Comparison of ENCODE assay signal across 8 cellular contexts in the genomic region with DNA sequence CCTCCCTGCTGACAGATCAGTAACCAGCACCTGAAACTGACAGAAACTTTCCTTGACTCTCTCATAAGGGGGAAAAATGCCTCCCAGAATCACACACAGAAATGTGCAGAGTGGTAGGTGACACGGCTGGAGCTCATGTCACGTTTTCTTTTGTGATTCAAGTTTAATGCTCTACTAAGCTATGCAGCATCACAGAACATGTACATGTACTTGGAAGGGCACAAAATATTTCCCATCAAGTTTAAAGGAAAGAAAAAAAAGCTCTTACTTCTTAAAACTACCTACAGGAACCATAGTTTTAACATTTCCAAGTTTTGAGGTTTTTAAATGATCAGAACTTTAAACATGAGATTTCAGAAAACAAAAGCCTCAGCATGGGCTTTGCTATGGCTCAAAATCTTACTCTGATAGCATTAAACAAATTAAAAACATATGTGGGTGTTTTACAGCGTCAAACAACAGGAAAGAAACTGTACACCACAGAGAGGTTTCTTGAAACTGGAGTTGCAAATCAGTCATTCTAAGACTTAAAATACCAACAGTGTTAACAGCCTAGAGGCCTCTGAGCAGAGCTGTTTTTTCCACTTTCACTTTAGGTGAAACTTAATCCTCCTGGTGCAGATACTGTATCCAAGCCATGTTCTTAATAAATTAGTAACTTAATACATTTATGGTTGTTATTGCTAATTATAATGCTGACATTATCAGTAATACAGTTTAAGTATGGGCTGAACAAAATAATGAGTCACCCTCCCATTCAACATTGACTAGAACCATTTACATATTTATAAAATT. TPM values are rescaled to one million over a fixed set of nuclear protein-coding genes. Genes with fewer than 3 reads are reported as not detected.
DNase-seq lines count a peak whose midpoint lies in the region; ATAC-seq and TF ChIP-seq lines count a peak whose summit lies in the region.

No MANE protein-coding gene starts in this region.

- CTCF ChIA-PET in mammary epithelial cell (lab: Charles Lee; ENCODE audit: low non-redundant PET): no interaction called here
- CTCF ChIA-PET in naive thymus-derived CD4-positive, alpha-beta T cell (lab: Charles Lee): interaction anchor here (0.8 to 1.7 kb wide), 3 partner anchors 21 to 110 kb away, joined by 3 to 4 read pairs (median 4); no protein-coding TSS in a partner anchor

- DNase-seq in GM12864 (ENCODE audit: low read depth) (peak; percentile 81), mammary epithelial cell (peak; percentile 67), NCI-H2081 treated with DMSO at 0.1 percent for 48 hours (lab: John Stamatoyannopoulos, UW) (no peak), cerebellar cortex (ENCODE audit: low spot score) (no peak), SKM-1 (lab: John Stamatoyannopoulos, UW; ENCODE audit: unreplicated experiment) (no peak)
- DNase-seq in naive thymus-derived CD4-positive, alpha-beta T cell: peak in 7 of 9 donors; percentile 48 to 79 (median 68)

- peaks cover 56% of the 10 kb centered on the region for H3K4me1 ChIP-seq in mammary epithelial cell (ENCODE audit: insufficient read depth, low read length)
- peaks cover 96% of the 10 kb centered on the region in 2 donors for H3K4me1 ChIP-seq in naive thymus-derived CD4-positive, alpha-beta T cell (ENCODE audit: control insufficient read depth in 2 of 2, insufficient read depth in 2 of 2, low read length in 2 of 2)

- dilution Hi-C loops in mammary epithelial cell (cut with HindIII; ENCODE audit: low sequenced_read_pairs): no loop called here

- peak overlapping the region; percentile 71 for H3K4me2 ChIP-seq in mammary epithelial cell (ENCODE audit: insufficient read depth, low read depth, low read length)

- no peaks in the 10 kb centered on the region for H3K36me3 Mint-ChIP-seq in IgD-negative memory B cell
- peaks cover 11 to 69% (median 18%) of the 10 kb centered on the region in 5 donors for H3K36me3 Mint-ChIP-seq in naive thymus-derived CD4-positive, alpha-beta T cell

- H3K9me3 ChIP-seq in mammary epithelial cell (replicated peaks; ENCODE audit: insufficient read depth, low read length): no peaks in the 10 kb centered on the region
- H3K9me3 ChIP-seq in naive thymus-derived CD4-positive, alpha-beta T cell (ENCODE audit: control insufficient read depth in 2 of 3, low read length in 3 of 3): no peaks in the 10 kb centered on the region

- no peaks in the 10 kb centered on the region for H3K9me3 Mint-ChIP-seq in IgD-negative memory B cell
- peaks cover 0 to 6% (median 0%) of the 10 kb centered on the region in 11 donors for H3K9me3 Mint-ChIP-seq in naive thymus-derived CD4-positive, alpha-beta T cell

- peaks cover 65 to 67% (median 65%) of the 10 kb centered on the region in 3 donors for H3K4me1 Mint-ChIP-seq in IgD-negative memory B cell
- H3K4me1 Mint-ChIP-seq in naive thymus-derived CD4-positive, alpha-beta T cell: peaks cover 75 to 100% (median 98%) of the 10 kb centered on the region in 7 donors

- peak overlapping the region; percentile 97 for H3K27ac ChIP-seq in mammary epithelial cell (ENCODE audit: insufficient read depth, low read depth, low read length)
- H3K27ac ChIP-seq in naive thymus-derived CD4-positive, alpha-beta T cell (ENCODE audit: low read depth, low read length): peak overlapping the region; percentile 73

- intact Hi-C loops in mammary epithelial cell (cut with micrococcal nuclease): no loop called here
- intact Hi-C loops in naive thymus-derived CD4-positive, alpha-beta T cell (cut with micrococcal nuclease): loop anchor here (1.0 to 10.0 kb wide), 9 partner anchors 22 to 610 kb away; no protein-coding TSS in a partner anchor

- peak overlapping the region; percentile 91 to 95 (median 94) for H3K27ac Mint-ChIP-seq in IgD-negative memory B cell
- H3K27ac Mint-ChIP-seq in naive thymus-derived CD4-positive, alpha-beta T cell: peak overlapping the region; percentile 94 to 99 (median 98)

- TF ChIP-seq CTCF in GM12864 (IDR thresholded peaks at IDR 0.05; ENCODE audit: low read depth, low read length, missing control alignments): no peak
- no peak for TF ChIP-seq CTCF in mammary epithelial cell (conservative IDR thresholded peaks at IDR 0.05 in 1 of 2, IDR thresholded peaks at IDR 0.05 in 1 of 2; ENCODE audit: extremely low read depth in 1 of 2, insufficient read depth in 1 of 2, low read depth in 1 of 2, low read length in 2 of 2)

- WGBS in mammary epithelial cell (ENCODE audit: low coverage, missing lambda C conversion rate): 11% methylated on average over 3 of the region's 3 CpGs

- in situ Hi-C loops in mammary epithelial cell (cut with MboI; ENCODE audit: low sequenced_read_pairs in 2 of 2): no loop called here

- no peaks in the 10 kb centered on the region for H3K27me3 Mint-ChIP-seq in IgD-negative memory B cell
- H3K27me3 Mint-ChIP-seq in naive thymus-derived CD4-positive, alpha-beta T cell: no peaks in the 10 kb centered on the region

- peaks cover 1% of the 10 kb centered on the region for H3K36me3 ChIP-seq in mammary epithelial cell (ENCODE audit: insufficient read depth, low read length)
- H3K36me3 ChIP-seq in naive thymus-derived CD4-positive, alpha-beta T cell (ENCODE audit: control insufficient read depth in 2 of 3, insufficient read depth in 3 of 3, low read length in 3 of 3): peaks cover 0 to 9% (median 0%) of the 10 kb centered on the region in 3 experiments

- no peak overlapping the region for H2AFZ ChIP-seq in mammary epithelial cell (ENCODE audit: low read depth, low read length)

- POLR2A ChIA-PET in naive thymus-derived CD4-positive, alpha-beta T cell (lab: Charles Lee): interaction anchor here (0.6 to 5.6 kb wide), 11 partner anchors 16 to 1876 kb away, joined by 3 to 35 read pairs (median 5); a partner anchor contains a TSS

- no TSS peak for BruUV-seq in mammary epithelial cell (replicated peaks; lab: Mats Ljungman, UMichigan)

- H3K4me3 ChIP-seq in GM12864 (ENCODE audit: low read depth, low read length): no peak overlapping the region; the same call in 1 of the 2 replicates
- peak overlapping the region in 2 of 3 experiments; percentile 1 to 26 for H3K4me3 ChIP-seq in mammary epithelial cell (replicated peaks in 1 of 3; ENCODE audit: insufficient read depth in 1 of 3, low read depth in 2 of 3, low read length in 3 of 3)
- H3K4me3 ChIP-seq in naive thymus-derived CD4-positive, alpha-beta T cell (ENCODE audit: low read length): peak overlapping the region; percentile 45

- H4K20me1 ChIP-seq in mammary epithelial cell (ENCODE audit: insufficient read depth, low read length): no peaks in the 10 kb centered on the region

- H3K27me3 ChIP-seq in mammary epithelial cell (ENCODE audit: insufficient read depth, low read length): no peaks in the 10 kb centered on the region
- no peaks in the 10 kb centered on the region for H3K27me3 ChIP-seq in naive thymus-derived CD4-positive, alpha-beta T cell (ENCODE audit: control insufficient read depth in 2 of 2, insufficient read depth in 2 of 2, low read length in 2 of 2)

- peak overlapping the region; percentile 75 to 94 (median 87) for H3K4me3 Mint-ChIP-seq in IgD-negative memory B cell
- peak overlapping the region; percentile 65 to 92 (median 82) for H3K4me3 Mint-ChIP-seq in naive thymus-derived CD4-positive, alpha-beta T cell

- H3K9ac ChIP-seq in mammary epithelial cell (ENCODE audit: insufficient read depth, low read length): peak overlapping the region; percentile 93

- ATAC-seq in GM21528 (IDR thresholded peaks at IDR 0.05; ENCODE audit: low FRiP score, unreplicated experiment): peak; percentile 77
- peak; percentile 67 for ATAC-seq in naive thymus-derived CD4-positive, alpha-beta T cell

- peaks cover 50% of the 10 kb centered on the region for H3K79me2 ChIP-seq in mammary epithelial cell (ENCODE audit: insufficient read depth, low read length)

RNA-seq across cellular contexts. Expression of a gene that starts 30.1 kb away (rescaled TPM):
- polyA plus RNA-seq in IgD-negative memory B cell (89.4 TPM), mammary epithelial cell (17.2 TPM)
- total RNA-seq in mammary epithelial cell: 10 to 100 TPM; 30.7 to 43.3 TPM
- polyA minus RNA-seq in mammary epithelial cell: 45.9 TPM
- 100 to 1,000 TPM in 3 of 5 experiments, 10 to 100 TPM in 2; 88.3 to 152 (median 116) TPM for total RNA-seq in naive thymus-derived CD4-positive, alpha-beta T cell
- 100 to 1,000 TPM in 1 of 2 donors, 10 to 100 TPM in 1; 96.4 to 107 TPM for polyA plus RNA-seq in naive thymus-derived CD4-positive, alpha-beta T cell

Comparison
In these comparisons a context has a peak if more than half of its experiments do, and no peak if none do; other contexts are left out.
1. DNase-seq: peak in GM12864 (single experiment), mammary epithelial cell (single experiment) and naive thymus-derived CD4-positive, alpha-beta T cell (7 of 9); none in NCI-H2081 treated with DMSO at 0.1 percent for 48 hours (single experiment), cerebellar cortex (single experiment) and SKM-1 (single experiment).